ENCODE assay signal across 1 cellular context in the genomic region with DNA sequence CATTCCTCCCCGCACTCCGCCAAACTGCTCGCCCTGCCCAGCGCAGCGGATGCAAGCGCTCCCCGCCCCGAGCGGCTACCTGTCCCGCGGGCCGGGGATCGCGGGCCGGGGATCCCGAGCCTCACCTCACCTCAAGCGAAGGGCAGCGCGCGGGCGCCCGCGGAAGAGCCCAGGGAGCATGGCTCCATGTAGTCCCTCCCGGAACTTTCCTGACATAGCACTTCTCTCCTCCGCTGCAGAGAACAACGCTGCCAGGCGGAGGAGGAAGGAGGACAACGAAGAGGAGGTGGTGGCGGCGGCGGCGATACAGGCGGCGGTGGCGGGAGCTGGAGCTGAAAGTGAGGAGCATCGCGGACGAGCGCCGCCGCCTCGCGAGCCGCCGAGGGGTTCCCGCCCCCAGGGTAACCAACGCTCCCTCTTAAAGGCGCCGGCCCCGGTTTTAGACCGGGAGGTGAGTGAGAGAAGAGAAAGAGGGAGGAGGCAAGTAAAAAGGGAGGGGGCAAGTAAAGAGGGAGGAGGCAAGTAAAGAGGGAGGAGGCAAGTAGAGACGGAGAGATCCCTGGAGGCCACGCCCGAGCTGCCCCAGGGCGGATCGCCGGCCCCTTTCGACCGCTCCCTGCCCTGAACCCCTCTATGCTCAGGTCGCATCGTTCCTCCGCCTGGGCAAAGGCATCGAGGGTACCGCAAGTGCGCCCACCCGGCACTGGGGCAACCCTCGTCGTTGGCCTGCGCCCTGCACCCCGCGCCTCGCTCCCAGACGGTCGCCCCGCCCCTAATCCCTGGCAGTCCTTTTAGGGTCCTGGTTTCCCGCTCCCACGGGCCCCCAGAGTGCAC.
TF ChIP-seq lines count a peak whose summit lies in the region.

A gene with protein sequence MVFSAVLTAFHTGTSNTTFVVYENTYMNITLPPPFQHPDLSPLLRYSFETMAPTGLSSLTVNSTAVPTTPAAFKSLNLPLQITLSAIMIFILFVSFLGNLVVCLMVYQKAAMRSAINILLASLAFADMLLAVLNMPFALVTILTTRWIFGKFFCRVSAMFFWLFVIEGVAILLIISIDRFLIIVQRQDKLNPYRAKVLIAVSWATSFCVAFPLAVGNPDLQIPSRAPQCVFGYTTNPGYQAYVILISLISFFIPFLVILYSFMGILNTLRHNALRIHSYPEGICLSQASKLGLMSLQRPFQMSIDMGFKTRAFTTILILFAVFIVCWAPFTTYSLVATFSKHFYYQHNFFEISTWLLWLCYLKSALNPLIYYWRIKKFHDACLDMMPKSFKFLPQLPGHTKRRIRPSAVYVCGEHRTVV (minus strand): TSS at position 340 of the 834 bp plus-strand sequence. CDS start 37,746 bp downstream, outside the sequence.

TF ChIP-seq in GM12878, 131 proteins besides CTCF, POLR2A, EP300 and RAD21 (continued from another document):
- TF ChIP-seq POU2F2 (IDR thresholded peaks at IDR 0.05; ENCODE audit: borderline replicate concordance, low read depth, low read length) (0 out of 3 replicates have a peak, but pooled peaks have one; percentile 6), EGR1 (IDR thresholded peaks at IDR 0.05; ENCODE audit: borderline replicate concordance in 1 of 2, low read depth in 2 of 2, low read length in 2 of 2) (0 out of 3 replicates have a peak, but pooled peaks of 1 of the 2 experiments have one; percentile 7), SUPT20H (IDR thresholded peaks at IDR 0.05; ENCODE audit: borderline replicate concordance, control insufficient read depth, low read depth, low read length) (no peak), BACH1 (IDR thresholded peaks at IDR 0.05; ENCODE audit: borderline replicate concordance) (0 out of 2 replicates have a peak, but pooled peaks have one; percentile 21), DPF2 (IDR thresholded peaks at IDR 0.05) (peak; percentile 74), CREB1 (IDR thresholded peaks at IDR 0.05; ENCODE audit: low read depth) (peak; percentile 31; the same call in 1 of the 2 replicates), GATAD2B (conservative IDR thresholded peaks at IDR 0.05; ENCODE audit: low read depth) (peak; percentile 50; the same call in 1 of the 2 replicates), HDGF (IDR thresholded peaks at IDR 0.05) (peak; percentile 87), TAF1 (IDR thresholded peaks at IDR 0.05; ENCODE audit: borderline replicate concordance, low read depth, low read length) (peak; percentile 65; the same call in 1 of the 2 replicates), ASH2L (IDR thresholded peaks at IDR 0.05; ENCODE audit: borderline replicate concordance, low read depth) (0 out of 2 replicates have a peak, but pooled peaks have one; percentile 82), SP1 (IDR thresholded peaks at IDR 0.05; ENCODE audit: low read depth, low read length) (peak; percentile 10), EED (IDR thresholded peaks at IDR 0.05; ENCODE audit: low read depth) (peak; percentile 18), MYC (IDR thresholded peaks at IDR 0.05; ENCODE audit: insufficient read depth, insufficient read length, insufficient replicate concordance, low read length, severe bottlenecking) (no peak), SMAD1 (IDR thresholded peaks at IDR 0.05; ENCODE audit: low read depth, partially characterized antibody) (no peak), NFXL1 (IDR thresholded peaks at IDR 0.05; ENCODE audit: borderline replicate concordance) (no peak), YY1 (IDR thresholded peaks at IDR 0.05; ENCODE audit: low read depth, low read length) (peak; percentile 28; the same call in 1 of the 2 replicates), SREBF1 (IDR thresholded peaks at IDR 0.05; ENCODE audit: low read length) (no peak), BHLHE40 (IDR thresholded peaks at IDR 0.05; ENCODE audit: borderline replicate concordance in 1 of 2, low read depth in 2 of 2, low read length in 1 of 2) (peak in 1 of 2 experiments; percentile 15; a peak in 1 of 4 replicates), POLR2AphosphoS2 (IDR thresholded peaks at IDR 0.05; ENCODE audit: low read depth, low read length) (no peak), KDM1A (IDR thresholded peaks at IDR 0.05; ENCODE audit: borderline replicate concordance) (no peak), LARP7 (IDR thresholded peaks at IDR 0.05) (peak; percentile 60; the same call in 1 of the 2 replicates), RB1 (IDR thresholded peaks at IDR 0.05; ENCODE audit: borderline replicate concordance) (peak; percentile 73; the same call in 1 of the 2 replicates), CBX5 (IDR thresholded peaks at IDR 0.05; ENCODE audit: low read depth) (peak; percentile 59; the same call in 1 of the 2 replicates), TCF12 (IDR thresholded peaks at IDR 0.05; ENCODE audit: low read depth, low read length) (no peak), BMI1 (IDR thresholded peaks at IDR 0.05; ENCODE audit: borderline replicate concordance) (0 out of 2 replicates have a peak, but pooled peaks have one; percentile 60), IKZF1 (conservative IDR thresholded peaks at IDR 0.05) (peak; percentile 81), ESRRA (IDR thresholded peaks at IDR 0.05; ENCODE audit: low read length) (no peak)
- TF ChIP-seq, protein P1, sequence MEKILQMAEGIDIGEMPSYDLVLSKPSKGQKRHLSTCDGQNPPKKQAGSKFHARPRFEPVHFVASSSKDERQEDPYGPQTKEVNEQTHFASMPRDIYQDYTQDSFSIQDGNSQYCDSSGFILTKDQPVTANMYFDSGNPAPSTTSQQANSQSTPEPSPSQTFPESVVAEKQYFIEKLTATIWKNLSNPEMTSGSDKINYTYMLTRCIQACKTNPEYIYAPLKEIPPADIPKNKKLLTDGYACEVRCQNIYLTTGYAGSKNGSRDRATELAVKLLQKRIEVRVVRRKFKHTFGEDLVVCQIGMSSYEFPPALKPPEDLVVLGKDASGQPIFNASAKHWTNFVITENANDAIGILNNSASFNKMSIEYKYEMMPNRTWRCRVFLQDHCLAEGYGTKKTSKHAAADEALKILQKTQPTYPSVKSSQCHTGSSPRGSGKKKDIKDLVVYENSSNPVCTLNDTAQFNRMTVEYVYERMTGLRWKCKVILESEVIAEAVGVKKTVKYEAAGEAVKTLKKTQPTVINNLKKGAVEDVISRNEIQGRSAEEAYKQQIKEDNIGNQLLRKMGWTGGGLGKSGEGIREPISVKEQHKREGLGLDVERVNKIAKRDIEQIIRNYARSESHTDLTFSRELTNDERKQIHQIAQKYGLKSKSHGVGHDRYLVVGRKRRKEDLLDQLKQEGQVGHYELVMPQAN (conservative IDR thresholded peaks at IDR 0.05), result 0 out of 2 replicates have a peak, but pooled peaks have one; percentile 69
- TF ChIP-seq, protein P2, sequence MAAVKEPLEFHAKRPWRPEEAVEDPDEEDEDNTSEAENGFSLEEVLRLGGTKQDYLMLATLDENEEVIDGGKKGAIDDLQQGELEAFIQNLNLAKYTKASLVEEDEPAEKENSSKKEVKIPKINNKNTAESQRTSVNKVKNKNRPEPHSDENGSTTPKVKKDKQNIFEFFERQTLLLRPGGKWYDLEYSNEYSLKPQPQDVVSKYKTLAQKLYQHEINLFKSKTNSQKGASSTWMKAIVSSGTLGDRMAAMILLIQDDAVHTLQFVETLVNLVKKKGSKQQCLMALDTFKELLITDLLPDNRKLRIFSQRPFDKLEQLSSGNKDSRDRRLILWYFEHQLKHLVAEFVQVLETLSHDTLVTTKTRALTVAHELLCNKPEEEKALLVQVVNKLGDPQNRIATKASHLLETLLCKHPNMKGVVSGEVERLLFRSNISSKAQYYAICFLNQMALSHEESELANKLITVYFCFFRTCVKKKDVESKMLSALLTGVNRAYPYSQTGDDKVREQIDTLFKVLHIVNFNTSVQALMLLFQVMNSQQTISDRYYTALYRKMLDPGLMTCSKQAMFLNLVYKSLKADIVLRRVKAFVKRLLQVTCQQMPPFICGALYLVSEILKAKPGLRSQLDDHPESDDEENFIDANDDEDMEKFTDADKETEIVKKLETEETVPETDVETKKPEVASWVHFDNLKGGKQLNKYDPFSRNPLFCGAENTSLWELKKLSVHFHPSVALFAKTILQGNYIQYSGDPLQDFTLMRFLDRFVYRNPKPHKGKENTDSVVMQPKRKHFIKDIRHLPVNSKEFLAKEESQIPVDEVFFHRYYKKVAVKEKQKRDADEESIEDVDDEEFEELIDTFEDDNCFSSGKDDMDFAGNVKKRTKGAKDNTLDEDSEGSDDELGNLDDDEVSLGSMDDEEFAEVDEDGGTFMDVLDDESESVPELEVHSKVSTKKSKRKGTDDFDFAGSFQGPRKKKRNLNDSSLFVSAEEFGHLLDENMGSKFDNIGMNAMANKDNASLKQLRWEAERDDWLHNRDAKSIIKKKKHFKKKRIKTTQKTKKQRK (IDR thresholded peaks at IDR 0.05; ENCODE audit: low read depth, low read length), result no peak
- TF ChIP-seq, protein P3, sequence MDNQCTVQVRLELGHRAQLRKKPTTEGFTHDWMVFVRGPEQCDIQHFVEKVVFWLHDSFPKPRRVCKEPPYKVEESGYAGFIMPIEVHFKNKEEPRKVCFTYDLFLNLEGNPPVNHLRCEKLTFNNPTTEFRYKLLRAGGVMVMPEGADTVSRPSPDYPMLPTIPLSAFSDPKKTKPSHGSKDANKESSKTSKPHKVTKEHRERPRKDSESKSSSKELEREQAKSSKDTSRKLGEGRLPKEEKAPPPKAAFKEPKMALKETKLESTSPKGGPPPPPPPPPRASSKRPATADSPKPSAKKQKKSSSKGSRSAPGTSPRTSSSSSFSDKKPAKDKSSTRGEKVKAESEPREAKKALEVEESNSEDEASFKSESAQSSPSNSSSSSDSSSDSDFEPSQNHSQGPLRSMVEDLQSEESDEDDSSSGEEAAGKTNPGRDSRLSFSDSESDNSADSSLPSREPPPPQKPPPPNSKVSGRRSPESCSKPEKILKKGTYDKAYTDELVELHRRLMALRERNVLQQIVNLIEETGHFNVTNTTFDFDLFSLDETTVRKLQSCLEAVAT (IDR thresholded peaks at IDR 0.05), result 0 out of 2 replicates have a peak, but pooled peaks have one; percentile 30
- TF ChIP-seq, protein P4, sequence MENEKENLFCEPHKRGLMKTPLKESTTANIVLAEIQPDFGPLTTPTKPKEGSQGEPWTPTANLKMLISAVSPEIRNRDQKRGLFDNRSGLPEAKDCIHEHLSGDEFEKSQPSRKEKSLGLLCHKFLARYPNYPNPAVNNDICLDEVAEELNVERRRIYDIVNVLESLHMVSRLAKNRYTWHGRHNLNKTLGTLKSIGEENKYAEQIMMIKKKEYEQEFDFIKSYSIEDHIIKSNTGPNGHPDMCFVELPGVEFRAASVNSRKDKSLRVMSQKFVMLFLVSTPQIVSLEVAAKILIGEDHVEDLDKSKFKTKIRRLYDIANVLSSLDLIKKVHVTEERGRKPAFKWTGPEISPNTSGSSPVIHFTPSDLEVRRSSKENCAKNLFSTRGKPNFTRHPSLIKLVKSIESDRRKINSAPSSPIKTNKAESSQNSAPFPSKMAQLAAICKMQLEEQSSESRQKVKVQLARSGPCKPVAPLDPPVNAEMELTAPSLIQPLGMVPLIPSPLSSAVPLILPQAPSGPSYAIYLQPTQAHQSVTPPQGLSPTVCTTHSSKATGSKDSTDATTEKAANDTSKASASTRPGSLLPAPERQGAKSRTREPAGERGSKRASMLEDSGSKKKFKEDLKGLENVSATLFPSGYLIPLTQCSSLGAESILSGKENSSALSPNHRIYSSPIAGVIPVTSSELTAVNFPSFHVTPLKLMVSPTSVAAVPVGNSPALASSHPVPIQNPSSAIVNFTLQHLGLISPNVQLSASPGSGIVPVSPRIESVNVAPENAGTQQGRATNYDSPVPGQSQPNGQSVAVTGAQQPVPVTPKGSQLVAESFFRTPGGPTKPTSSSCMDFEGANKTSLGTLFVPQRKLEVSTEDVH (IDR thresholded peaks at IDR 0.05; ENCODE audit: low read depth, partially characterized antibody), result no peak
- TF ChIP-seq, protein P5, sequence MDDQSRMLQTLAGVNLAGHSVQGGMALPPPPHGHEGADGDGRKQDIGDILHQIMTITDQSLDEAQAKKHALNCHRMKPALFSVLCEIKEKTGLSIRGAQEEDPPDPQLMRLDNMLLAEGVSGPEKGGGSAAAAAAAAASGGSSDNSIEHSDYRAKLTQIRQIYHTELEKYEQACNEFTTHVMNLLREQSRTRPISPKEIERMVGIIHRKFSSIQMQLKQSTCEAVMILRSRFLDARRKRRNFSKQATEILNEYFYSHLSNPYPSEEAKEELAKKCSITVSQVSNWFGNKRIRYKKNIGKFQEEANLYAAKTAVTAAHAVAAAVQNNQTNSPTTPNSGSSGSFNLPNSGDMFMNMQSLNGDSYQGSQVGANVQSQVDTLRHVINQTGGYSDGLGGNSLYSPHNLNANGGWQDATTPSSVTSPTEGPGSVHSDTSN (IDR thresholded peaks at IDR 0.05; ENCODE audit: insufficient replicate concordance, low read depth, low read length), result no peak
- TF ChIP-seq, protein P6, sequence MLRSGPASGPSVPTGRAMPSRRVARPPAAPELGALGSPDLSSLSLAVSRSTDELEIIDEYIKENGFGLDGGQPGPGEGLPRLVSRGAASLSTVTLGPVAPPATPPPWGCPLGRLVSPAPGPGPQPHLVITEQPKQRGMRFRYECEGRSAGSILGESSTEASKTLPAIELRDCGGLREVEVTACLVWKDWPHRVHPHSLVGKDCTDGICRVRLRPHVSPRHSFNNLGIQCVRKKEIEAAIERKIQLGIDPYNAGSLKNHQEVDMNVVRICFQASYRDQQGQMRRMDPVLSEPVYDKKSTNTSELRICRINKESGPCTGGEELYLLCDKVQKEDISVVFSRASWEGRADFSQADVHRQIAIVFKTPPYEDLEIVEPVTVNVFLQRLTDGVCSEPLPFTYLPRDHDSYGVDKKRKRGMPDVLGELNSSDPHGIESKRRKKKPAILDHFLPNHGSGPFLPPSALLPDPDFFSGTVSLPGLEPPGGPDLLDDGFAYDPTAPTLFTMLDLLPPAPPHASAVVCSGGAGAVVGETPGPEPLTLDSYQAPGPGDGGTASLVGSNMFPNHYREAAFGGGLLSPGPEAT (IDR thresholded peaks at IDR 0.05; ENCODE audit: low read depth), result peak; percentile 83
